In the genomic region with DNA sequence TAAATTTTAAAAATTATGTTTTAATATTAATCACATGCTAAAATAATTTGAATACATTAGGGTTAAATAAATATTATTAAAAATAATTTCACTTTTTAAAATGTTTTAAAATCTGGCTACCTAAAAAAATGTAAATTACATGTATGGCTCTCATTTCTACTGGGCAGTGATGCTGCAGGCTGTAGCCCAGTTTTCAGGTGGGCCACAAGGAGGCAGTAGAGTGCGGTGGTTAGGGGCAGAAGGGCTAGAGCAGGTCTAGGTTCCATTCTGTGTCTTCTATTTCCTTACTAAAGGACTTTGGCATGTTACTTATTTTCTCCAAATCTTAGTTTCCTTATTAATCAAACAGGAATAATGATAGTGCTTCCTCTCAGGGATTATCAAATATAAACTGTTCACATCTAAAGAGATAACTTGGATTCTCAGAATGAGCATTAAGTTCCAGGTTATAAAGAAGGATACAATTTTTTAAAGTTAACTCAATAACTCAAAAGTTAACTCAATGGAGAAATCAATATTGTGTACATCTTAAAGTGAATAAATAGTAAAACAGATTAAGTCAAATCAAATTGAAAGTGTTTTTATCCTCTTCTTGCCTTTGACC, we compare ENCODE assay signal across 1 cellular context.
TF ChIP-seq lines count a peak whose summit lies in the region.

No MANE protein-coding gene starts in this region.

TF ChIP-seq in K562, 482 proteins besides CTCF, POLR2A, EP300 and RAD21:
- TF ChIP-seq TCF7L2 (IDR thresholded peaks at IDR 0.05; ENCODE audit: low read depth, low read length) (no peak), ZNF175 (CRISPR knock-in tag; IDR thresholded peaks at IDR 0.05; ENCODE audit: low read depth) (no peak), ELF1 (tag; IDR thresholded peaks at IDR 0.05) (no peak), ZNF764 (CRISPR knock-in tag; IDR thresholded peaks at IDR 0.05; ENCODE audit: low read depth) (0 out of 2 replicates have a peak, but pooled peaks have one; percentile 60), SMC3 (conservative IDR thresholded peaks at IDR 0.05; ENCODE audit: insufficient read depth, low read depth, low read length) (peak; percentile 75), MBD2 (IDR thresholded peaks at IDR 0.05; ENCODE audit: borderline replicate concordance, low read depth) (no peak), PPARD (CRISPR knock-in tag; IDR thresholded peaks at IDR 0.05) (no peak)
- TF ChIP-seq, protein P1, sequence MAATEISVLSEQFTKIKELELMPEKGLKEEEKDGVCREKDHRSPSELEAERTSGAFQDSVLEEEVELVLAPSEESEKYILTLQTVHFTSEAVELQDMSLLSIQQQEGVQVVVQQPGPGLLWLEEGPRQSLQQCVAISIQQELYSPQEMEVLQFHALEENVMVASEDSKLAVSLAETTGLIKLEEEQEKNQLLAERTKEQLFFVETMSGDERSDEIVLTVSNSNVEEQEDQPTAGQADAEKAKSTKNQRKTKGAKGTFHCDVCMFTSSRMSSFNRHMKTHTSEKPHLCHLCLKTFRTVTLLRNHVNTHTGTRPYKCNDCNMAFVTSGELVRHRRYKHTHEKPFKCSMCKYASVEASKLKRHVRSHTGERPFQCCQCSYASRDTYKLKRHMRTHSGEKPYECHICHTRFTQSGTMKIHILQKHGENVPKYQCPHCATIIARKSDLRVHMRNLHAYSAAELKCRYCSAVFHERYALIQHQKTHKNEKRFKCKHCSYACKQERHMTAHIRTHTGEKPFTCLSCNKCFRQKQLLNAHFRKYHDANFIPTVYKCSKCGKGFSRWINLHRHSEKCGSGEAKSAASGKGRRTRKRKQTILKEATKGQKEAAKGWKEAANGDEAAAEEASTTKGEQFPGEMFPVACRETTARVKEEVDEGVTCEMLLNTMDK (IDR thresholded peaks at IDR 0.05; ENCODE audit: borderline replicate concordance, insufficient read depth, low read depth, low read length, poor library complexity, severe bottlenecking) = peak; percentile 70
- TF ChIP-seq, protein P2, sequence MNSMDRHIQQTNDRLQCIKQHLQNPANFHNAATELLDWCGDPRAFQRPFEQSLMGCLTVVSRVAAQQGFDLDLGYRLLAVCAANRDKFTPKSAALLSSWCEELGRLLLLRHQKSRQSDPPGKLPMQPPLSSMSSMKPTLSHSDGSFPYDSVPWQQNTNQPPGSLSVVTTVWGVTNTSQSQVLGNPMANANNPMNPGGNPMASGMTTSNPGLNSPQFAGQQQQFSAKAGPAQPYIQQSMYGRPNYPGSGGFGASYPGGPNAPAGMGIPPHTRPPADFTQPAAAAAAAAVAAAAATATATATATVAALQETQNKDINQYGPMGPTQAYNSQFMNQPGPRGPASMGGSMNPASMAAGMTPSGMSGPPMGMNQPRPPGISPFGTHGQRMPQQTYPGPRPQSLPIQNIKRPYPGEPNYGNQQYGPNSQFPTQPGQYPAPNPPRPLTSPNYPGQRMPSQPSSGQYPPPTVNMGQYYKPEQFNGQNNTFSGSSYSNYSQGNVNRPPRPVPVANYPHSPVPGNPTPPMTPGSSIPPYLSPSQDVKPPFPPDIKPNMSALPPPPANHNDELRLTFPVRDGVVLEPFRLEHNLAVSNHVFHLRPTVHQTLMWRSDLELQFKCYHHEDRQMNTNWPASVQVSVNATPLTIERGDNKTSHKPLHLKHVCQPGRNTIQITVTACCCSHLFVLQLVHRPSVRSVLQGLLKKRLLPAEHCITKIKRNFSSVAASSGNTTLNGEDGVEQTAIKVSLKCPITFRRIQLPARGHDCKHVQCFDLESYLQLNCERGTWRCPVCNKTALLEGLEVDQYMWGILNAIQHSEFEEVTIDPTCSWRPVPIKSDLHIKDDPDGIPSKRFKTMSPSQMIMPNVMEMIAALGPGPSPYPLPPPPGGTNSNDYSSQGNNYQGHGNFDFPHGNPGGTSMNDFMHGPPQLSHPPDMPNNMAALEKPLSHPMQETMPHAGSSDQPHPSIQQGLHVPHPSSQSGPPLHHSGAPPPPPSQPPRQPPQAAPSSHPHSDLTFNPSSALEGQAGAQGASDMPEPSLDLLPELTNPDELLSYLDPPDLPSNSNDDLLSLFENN (IDR thresholded peaks at IDR 0.05; ENCODE audit: low read depth in 2 of 2, low read length in 2 of 2) = 0 out of 4 replicates have a peak, but pooled peaks of 1 of the 2 experiments have one; percentile 26
- TF ChIP-seq, protein P3, sequence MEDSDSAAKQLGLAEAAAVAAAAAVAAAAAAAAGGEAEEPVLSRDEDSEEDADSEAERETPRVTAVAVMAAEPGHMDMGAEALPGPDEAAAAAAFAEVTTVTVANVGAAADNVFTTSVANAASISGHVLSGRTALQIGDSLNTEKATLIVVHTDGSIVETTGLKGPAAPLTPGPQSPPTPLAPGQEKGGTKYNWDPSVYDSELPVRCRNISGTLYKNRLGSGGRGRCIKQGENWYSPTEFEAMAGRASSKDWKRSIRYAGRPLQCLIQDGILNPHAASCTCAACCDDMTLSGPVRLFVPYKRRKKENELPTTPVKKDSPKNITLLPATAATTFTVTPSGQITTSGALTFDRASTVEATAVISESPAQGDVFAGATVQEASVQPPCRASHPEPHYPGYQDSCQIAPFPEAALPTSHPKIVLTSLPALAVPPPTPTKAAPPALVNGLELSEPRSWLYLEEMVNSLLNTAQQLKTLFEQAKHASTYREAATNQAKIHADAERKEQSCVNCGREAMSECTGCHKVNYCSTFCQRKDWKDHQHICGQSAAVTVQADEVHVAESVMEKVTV (CRISPR knock-in tag; IDR thresholded peaks at IDR 0.05) = 0 out of 2 replicates have a peak, but pooled peaks have one; percentile 21
